21 cellular contexts compared by ENCODE assay signal in the genomic region with DNA sequence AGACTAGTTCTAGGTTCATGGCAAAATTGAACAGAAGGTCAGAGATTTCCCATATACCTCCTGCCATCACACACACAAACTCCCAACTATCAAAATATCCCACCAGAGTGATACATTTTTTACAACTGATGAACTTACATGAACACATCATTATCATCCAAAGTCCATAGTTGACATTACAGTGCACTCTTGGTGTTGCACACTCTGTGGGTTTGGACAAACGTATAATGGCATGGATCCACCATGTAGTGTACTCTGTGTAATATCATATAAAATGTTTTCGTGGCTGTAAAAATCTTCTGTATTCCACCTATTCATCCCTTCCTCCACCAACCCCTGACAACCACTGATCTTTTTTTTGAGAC.
"Had no signal": no experiment of that assay in that cellular context is flagged by ENCODE, and none has a peak within 500 bp of the region (broad histone marks: within the 10 kb centered on the region; RNA-seq: fewer than 3 reads in every experiment).

No MANE protein-coding gene starts in this region.

- H3K27me3 ChIP-seq: dorsolateral prefrontal cortex, sigmoid colon, upper lobe of right lung had no signal

- H3K9me3 ChIP-seq: sigmoid colon, thoracic aorta, upper lobe of right lung had no signal

- H3K36me3 Mint-ChIP-seq: activated CD8-positive, alpha-beta memory T cell treated with anti-CD3 and anti-CD28 coated beads, Interleukin-2, amount 10 ng/mL, durations not matched to agents 7 days and 5 days; activated naive CD8-positive, alpha-beta T cell treated with anti-CD3 and anti-CD28 coated beads for 36 hours; mesothelial cell of epicardium; stimulated activated memory B cell treated with anti-CD40 and anti-IgM and Interleukin-4, amounts not matched to agents 10 μg/mL and 1 μg/mL and 100 μg/mL, for 72 hours had no signal

- H3K27ac ChIP-seq: dorsolateral prefrontal cortex, lower lobe of right lung, sigmoid colon, spleen, thoracic aorta, upper lobe of right lung had no signal

- H3K4me3 Mint-ChIP-seq: activated CD4-positive, alpha-beta memory T cell treated with anti-CD3 and anti-CD28 coated beads, Interleukin-2, amount 10 ng/mL, durations not matched to agents 7 days and 5 days; activated CD8-positive, alpha-beta memory T cell treated with anti-CD3 and anti-CD28 coated beads, Interleukin-2, amount 10 ng/mL, durations not matched to agents 7 days and 5 days; activated naive CD8-positive, alpha-beta T cell treated with anti-CD3 and anti-CD28 coated beads for 36 hours; endodermal cell; mesothelial cell of epicardium; nephron; stimulated activated memory B cell treated with anti-CD40 and anti-IgM and Interleukin-4, amounts not matched to agents 10 μg/mL and 1 μg/mL and 100 μg/mL, for 72 hours; T-helper 17 cell had no signal

- H3K4me1 Mint-ChIP-seq: activated CD8-positive, alpha-beta memory T cell treated with anti-CD3 and anti-CD28 coated beads, Interleukin-2, amount 10 ng/mL, durations not matched to agents 7 days and 5 days; activated naive CD8-positive, alpha-beta T cell treated with anti-CD3 and anti-CD28 coated beads for 36 hours; nephron; stimulated activated memory B cell treated with anti-CD40 and anti-IgM and Interleukin-4, amounts not matched to agents 10 μg/mL and 1 μg/mL and 100 μg/mL, for 72 hours; T-helper 17 cell had no signal

- H3K27ac Mint-ChIP-seq: activated CD4-positive, alpha-beta memory T cell treated with anti-CD3 and anti-CD28 coated beads, Interleukin-2, amount 10 ng/mL, durations not matched to agents 7 days and 5 days; activated CD8-positive, alpha-beta memory T cell treated with anti-CD3 and anti-CD28 coated beads, Interleukin-2, amount 10 ng/mL, durations not matched to agents 7 days and 5 days; activated naive CD8-positive, alpha-beta T cell treated with anti-CD3 and anti-CD28 coated beads for 36 hours; endodermal cell; mesothelial cell of epicardium; nephron; stimulated activated memory B cell treated with anti-CD40 and anti-IgM and Interleukin-4, amounts not matched to agents 10 μg/mL and 1 μg/mL and 100 μg/mL, for 72 hours; T-helper 17 cell had no signal

- DNase-seq: activated CD4-positive, alpha-beta memory T cell treated with anti-CD3 and anti-CD28 coated beads, Interleukin-2, amount 10 ng/mL, durations not matched to agents 7 days and 5 days; activated CD4-positive, alpha-beta T cell treated with anti-CD3 and anti-CD28 coated beads for 4 hours; activated CD8-positive, alpha-beta memory T cell treated with anti-CD3 and anti-CD28 coated beads, Interleukin-2, amount 10 ng/mL, durations not matched to agents 7 days and 5 days; activated naive CD8-positive, alpha-beta T cell treated with anti-CD3 and anti-CD28 coated beads for 36 hours; amniotic stem cell; dorsolateral prefrontal cortex; endodermal cell; erythroblast; hypothalamus; islet precursor cell; lower lobe of right lung; posterior cingulate gyrus; sigmoid colon; spleen; stimulated activated CD4-positive, alpha-beta T cell treated with anti-CD3 and anti-CD28 coated beads, Interleukin-4, amount 100 ng/mL, for 4 hours; T-helper 17 cell; upper lobe of right lung had no signal

- H3K4me1 ChIP-seq: sigmoid colon had no signal

- H3K36me3 ChIP-seq: lower lobe of right lung, sigmoid colon, spleen, thoracic aorta, upper lobe of right lung had no signal

- H3K9me3 Mint-ChIP-seq: activated CD4-positive, alpha-beta memory T cell treated with anti-CD3 and anti-CD28 coated beads, Interleukin-2, amount 10 ng/mL, durations not matched to agents 7 days and 5 days; activated naive CD8-positive, alpha-beta T cell treated with anti-CD3 and anti-CD28 coated beads for 36 hours had no signal

- H3K4me3 ChIP-seq: lower lobe of right lung, sigmoid colon, spleen, upper lobe of right lung had no signal
